In genomic region chr9:106075568-106075967, GRCh38 we compare ENCODE assay signal across 22 cellular contexts.
A peak's percentile ranks its signal among the peaks of the same experiment; 100 is the strongest.
DNase-seq lines count a peak whose midpoint lies in the region; ATAC-seq and TF ChIP-seq lines count a peak whose summit lies in the region.
"Had no signal": no experiment of that assay in that cellular context is flagged by ENCODE, and none has a peak within 500 bp of the region (broad histone marks: within the 10 kb centered on the region; RNA-seq: fewer than 3 reads in every experiment).

No MANE protein-coding gene starts in this region.

- TF ChIP-seq POLR2A in suprapubic skin (IDR thresholded peaks at IDR 0.05), result no peak

- H3K4me1 ChIP-seq in SJSA1 (replicated peaks), result peaks cover 35% of the 10 kb centered on the region
- no peaks in the 10 kb centered on the region for H3K4me1 ChIP-seq in effector memory CD4-positive, alpha-beta T cell (ENCODE audit: control insufficient read depth, insufficient read depth, low read length, poor library complexity, severe bottlenecking)
- no peaks in the 10 kb centered on the region for H3K4me1 ChIP-seq in suprapubic skin

- TF ChIP-seq EP300 in suprapubic skin (IDR thresholded peaks at IDR 0.05), result no peak

- H3K27ac ChIP-seq in SJSA1 (peak overlapping the region; percentile 26; the same call in 1 of the 2 replicates), suprapubic skin (no peak overlapping the region)
- H3K27ac ChIP-seq in effector memory CD4-positive, alpha-beta T cell (ENCODE audit: insufficient read depth, low read length, poor library complexity, severe bottlenecking), result no peak overlapping the region

- no peaks in the 10 kb centered on the region for H3K9me3 ChIP-seq in SJSA1 (replicated peaks)
- H3K9me3 ChIP-seq in effector memory CD4-positive, alpha-beta T cell (ENCODE audit: control insufficient read depth, low read length), result no peaks in the 10 kb centered on the region
- no peaks in the 10 kb centered on the region for H3K9me3 ChIP-seq in suprapubic skin

- H3K27me3 ChIP-seq in SJSA1 (replicated peaks) (no peaks in the 10 kb centered on the region), suprapubic skin (no peaks in the 10 kb centered on the region)
- H3K27me3 ChIP-seq in effector memory CD4-positive, alpha-beta T cell (replicated peaks; ENCODE audit: control insufficient read depth, insufficient read depth, low read length, poor library complexity, severe bottlenecking), result no peaks in the 10 kb centered on the region

- H3K4me3 Mint-ChIP-seq in nephron (no peak overlapping the region), mesothelial cell of epicardium (no peak overlapping the region)
- H3K4me3 Mint-ChIP-seq: IgD-negative memory B cell had no signal

- TF ChIP-seq CTCF in epithelial cell of esophagus (IDR thresholded peaks at IDR 0.05; ENCODE audit: insufficient read depth, low read depth, low read length, missing control alignments), result no peak
- TF ChIP-seq CTCF in nephron (IDR thresholded peaks at IDR 0.05; ENCODE audit: unreplicated experiment in 3 of 3), result no peak
- no peak for TF ChIP-seq CTCF in mesothelial cell of epicardium (IDR thresholded peaks at IDR 0.05; ENCODE audit: unreplicated experiment)
- TF ChIP-seq CTCF in suprapubic skin (IDR thresholded peaks at IDR 0.05), result no peak

- H3K27ac Mint-ChIP-seq in nephron (peak overlapping the region in 2 of 3 experiments; percentile 11 to 64), mesothelial cell of epicardium (no peak overlapping the region)
- H3K27ac Mint-ChIP-seq: CD4-positive, CD25-positive, alpha-beta regulatory T cell; IgD-negative memory B cell had no signal

- no peak overlapping the region for H3K4me3 ChIP-seq in SJSA1
- no peak overlapping the region for H3K4me3 ChIP-seq in epithelial cell of esophagus (ENCODE audit: low read length)
- H3K4me3 ChIP-seq in effector memory CD4-positive, alpha-beta T cell (ENCODE audit: insufficient read depth, low read depth, low read length, poor library complexity, severe bottlenecking), result no peak overlapping the region
- H3K4me3 ChIP-seq in suprapubic skin, result no peak overlapping the region

- H3K36me3 Mint-ChIP-seq in nephron (ENCODE audit: low read depth) (no peaks in the 10 kb centered on the region), mesothelial cell of epicardium (no peaks in the 10 kb centered on the region)
- H3K36me3 Mint-ChIP-seq: CD4-positive, CD25-positive, alpha-beta regulatory T cell; IgD-negative memory B cell had no signal

- DNase-seq in SJSA1 (ENCODE audit: low read depth in 1 of 2, low spot score in 2 of 2) (no peak), epithelial cell of esophagus (ENCODE audit: low read depth) (peak; percentile 13), mesothelial cell of epicardium (ENCODE audit: low spot score in 2 of 2, unreplicated experiment in 2 of 2) (no peak), suprapubic skin (ENCODE audit: low spot score in 2 of 2) (no peak)
- no peak for DNase-seq in effector memory CD4-positive, alpha-beta T cell
- DNase-seq: CD4-positive, CD25-positive, alpha-beta regulatory T cell; COR-L47; DMS79; Karpas-422; MM.1S; NCI-H1048; NCI-H1417 treated with DMSO at 0.1 percent for 48 hours; NCI-H187; NCI-H2107; NCI-H446 treated with DMSO at 0.1 percent for 48 hours; NCI-H526 treated with DMSO at 0.1 percent for 48 hours; OCI-M1; Right ventricle myocardium superior had no signal

- H3K36me3 ChIP-seq in SJSA1, result no peaks in the 10 kb centered on the region
- H3K36me3 ChIP-seq in effector memory CD4-positive, alpha-beta T cell (ENCODE audit: control insufficient read depth, insufficient read depth, low read length), result no peaks in the 10 kb centered on the region
- H3K36me3 ChIP-seq in suprapubic skin, result no peaks in the 10 kb centered on the region

- 68% methylated on average over 3 of the region's 3 CpGs for WGBS in suprapubic skin

- no peaks in the 10 kb centered on the region for H3K27me3 Mint-ChIP-seq in nephron (ENCODE audit: low read depth)
- no peaks in the 10 kb centered on the region for H3K27me3 Mint-ChIP-seq in mesothelial cell of epicardium (ENCODE audit: low read depth)
- H3K27me3 Mint-ChIP-seq: CD4-positive, CD25-positive, alpha-beta regulatory T cell; IgD-negative memory B cell had no signal

- ATAC-seq in HG03280 (IDR thresholded peaks at IDR 0.05; ENCODE audit: unreplicated experiment), result no peak
- ATAC-seq: SK-N-SH treated with all-trans-retinoic acid at 6 μM for 48 hours had no signal

- peaks cover 10% of the 10 kb centered on the region for H3K4me1 Mint-ChIP-seq in nephron
- no peaks in the 10 kb centered on the region for H3K4me1 Mint-ChIP-seq in mesothelial cell of epicardium
- H3K4me1 Mint-ChIP-seq: CD4-positive, CD25-positive, alpha-beta regulatory T cell; IgD-negative memory B cell had no signal

- H3K9me3 Mint-ChIP-seq in nephron (no peaks in the 10 kb centered on the region), mesothelial cell of epicardium (peaks cover 5% of the 10 kb centered on the region)
- H3K9me3 Mint-ChIP-seq: IgD-negative memory B cell had no signal
